Comparison of ENCODE assay signal across 13 cellular contexts in genomic region chr6:35055906-35056305, GRCh38.
DNase-seq lines count a peak whose midpoint lies in the region; ATAC-seq and TF ChIP-seq lines count a peak whose summit lies in the region.
"Had no signal": no experiment of that assay in that cellular context is flagged by ENCODE, and none has a peak within 500 bp of the region (broad histone marks: within the 10 kb centered on the region; RNA-seq: fewer than 3 reads in every experiment).

No MANE protein-coding gene starts in this region.

- intact Hi-C loops in esophagus muscularis mucosa (cut with DNase I) = no loop called here
- intact Hi-C loops in transverse colon (cut with DNase I; ENCODE audit: low total_unique reads) = no loop called here

- H3K27me3 ChIP-seq in esophagus muscularis mucosa = no peaks in the 10 kb centered on the region
- H3K27me3 ChIP-seq in osteoblast (ENCODE audit: insufficient read depth, low read length) = no peaks in the 10 kb centered on the region
- no peaks in the 10 kb centered on the region for H3K27me3 ChIP-seq in transverse colon
- H3K27me3 ChIP-seq in brain microvascular endothelial cell (replicated peaks) = no peaks in the 10 kb centered on the region
- H3K27me3 ChIP-seq: BLaER1 treated with 17β-estradiol and CSF1 and Interleukin-3, amounts not matched to agents 10 nM and 100 nM had no signal

- no peaks in the 10 kb centered on the region for H4K20me1 ChIP-seq in osteoblast (ENCODE audit: insufficient read depth, low read length)

- no peak overlapping the region for H3K27ac Mint-ChIP-seq in natural killer cell treated with Interleukin-12 subunit alpha and Interleukin-12 subunit beta and Interleukin-15 and Interleukin-18, amount 100 ng/mL, for 72 hours

- DNase-seq in NCI-H82 (lab: John Stamatoyannopoulos, UW) = peak; percentile 33
- DNase-seq in NCI-H82 treated with DMSO at 0.1 percent for 48 hours (lab: John Stamatoyannopoulos, UW; ENCODE audit: unreplicated experiment) = no peak
- DNase-seq in esophagus muscularis mucosa (ENCODE audit: extremely low spot score) = no peak
- peak; percentile 49 for DNase-seq in osteoblast (ENCODE audit: insufficient read length, low spot score, missing footprints)
- no peak for DNase-seq in transverse colon
- no peak for DNase-seq in brain microvascular endothelial cell
- no peak for DNase-seq in SHP77 (lab: John Stamatoyannopoulos, UW)
- no peak for DNase-seq in natural killer cell treated with Interleukin-12 subunit alpha and Interleukin-12 subunit beta and Interleukin-15 and Interleukin-18, amount 100 ng/mL, for 72 hours (ENCODE audit: low spot score)
- DNase-seq: AML-193; CD4-positive, CD25-positive, alpha-beta regulatory T cell; DMS53 had no signal

- no peaks in the 10 kb centered on the region for H3K36me3 Mint-ChIP-seq in natural killer cell treated with Interleukin-12 subunit alpha and Interleukin-12 subunit beta and Interleukin-15 and Interleukin-18, amount 100 ng/mL, for 72 hours

- no peak overlapping the region for H3K4me3 Mint-ChIP-seq in natural killer cell treated with Interleukin-12 subunit alpha and Interleukin-12 subunit beta and Interleukin-15 and Interleukin-18, amount 100 ng/mL, for 72 hours
- H3K4me3 Mint-ChIP-seq: CD4-positive, CD25-positive, alpha-beta regulatory T cell had no signal

- no peaks in the 10 kb centered on the region for H3K27me3 Mint-ChIP-seq in natural killer cell treated with Interleukin-12 subunit alpha and Interleukin-12 subunit beta and Interleukin-15 and Interleukin-18, amount 100 ng/mL, for 72 hours
- H3K27me3 Mint-ChIP-seq: CD4-positive, CD25-positive, alpha-beta regulatory T cell had no signal

- TF ChIP-seq POLR2A in esophagus muscularis mucosa (IDR thresholded peaks at IDR 0.05; ENCODE audit: low read depth) (no peak), transverse colon (IDR thresholded peaks at IDR 0.05) (no peak)

- H3K4me1 ChIP-seq in esophagus muscularis mucosa (peaks cover 64 to 100% (median 98%) of the 10 kb centered on the region in 4 donors), osteoblast (ENCODE audit: insufficient read depth, low read length) (peaks cover 16% of the 10 kb centered on the region), transverse colon (peaks cover 9 to 37% (median 13%) of the 10 kb centered on the region in 4 donors)

- no peak for ATAC-seq in natural killer cell treated with Interleukin-12 subunit alpha and Interleukin-12 subunit beta and Interleukin-15 and Interleukin-18, amount 100 ng/mL, for 72 hours

- in situ Hi-C loops in transverse colon (cut with MboI; ENCODE audit: low pct_ligation_motif_present in 1 of 4, low pct_unique_long_range_greater_than_20kb in 1 of 4, low sequenced_read_pairs in 3 of 4) = no loop called here
- in situ Hi-C loops in brain microvascular endothelial cell (cut with HindIII; ENCODE audit: low pct_ligation_motif_present, low sequenced_read_pairs) = no loop called here

- H2AFZ ChIP-seq in osteoblast (ENCODE audit: low read length) = no peak overlapping the region

- 95% methylated on average over 4 of the region's 4 CpGs for WGBS in esophagus muscularis mucosa
- 83% methylated on average over 4 of the region's 4 CpGs; no CpG with 5 or more reads in 1 of the 2 donors for WGBS in transverse colon (ENCODE audit: low coverage in 1 of 2), 2 donors

- H3K9me3 Mint-ChIP-seq in natural killer cell treated with Interleukin-12 subunit alpha and Interleukin-12 subunit beta and Interleukin-15 and Interleukin-18, amount 100 ng/mL, for 72 hours = no peaks in the 10 kb centered on the region
- H3K9me3 Mint-ChIP-seq: CD4-positive, CD25-positive, alpha-beta regulatory T cell had no signal

- TF ChIP-seq CTCF in esophagus muscularis mucosa (IDR thresholded peaks at IDR 0.05) = no peak
- TF ChIP-seq CTCF in osteoblast (IDR thresholded peaks at IDR 0.05; ENCODE audit: extremely low read depth, low read depth, low read length) = no peak
- TF ChIP-seq CTCF in transverse colon (IDR thresholded peaks at IDR 0.05) = no peak
- TF ChIP-seq CTCF in brain microvascular endothelial cell (IDR thresholded peaks at IDR 0.05; ENCODE audit: low read depth, low read length, missing control alignments) = no peak

- H3K36me3 ChIP-seq in esophagus muscularis mucosa (peaks cover 10 to 68% (median 54%) of the 10 kb centered on the region in 4 donors), osteoblast (ENCODE audit: insufficient read depth, low read length) (peaks cover 9% of the 10 kb centered on the region), transverse colon (peaks cover 0 to 15% (median 7%) of the 10 kb centered on the region in 4 donors), brain microvascular endothelial cell (replicated peaks) (no peaks in the 10 kb centered on the region)

- no peaks in the 10 kb centered on the region for H3K79me2 ChIP-seq in osteoblast (ENCODE audit: insufficient read depth, low read length)

- no peak overlapping the region for H3K4me2 ChIP-seq in osteoblast (ENCODE audit: insufficient read depth, low read length)
- H3K4me2 ChIP-seq: BLaER1 treated with 17β-estradiol and CSF1 and Interleukin-3, amounts not matched to agents 10 nM and 100 nM had no signal

- H3K4me1 Mint-ChIP-seq in natural killer cell treated with Interleukin-12 subunit alpha and Interleukin-12 subunit beta and Interleukin-15 and Interleukin-18, amount 100 ng/mL, for 72 hours (ENCODE audit: low read depth in 2 of 2) = no peaks in the 10 kb centered on the region
- H3K4me1 Mint-ChIP-seq: CD4-positive, CD25-positive, alpha-beta regulatory T cell had no signal

- TF ChIP-seq EP300 in esophagus muscularis mucosa (IDR thresholded peaks at IDR 0.05) (no peak), transverse colon (IDR thresholded peaks at IDR 0.05; ENCODE audit: low read depth) (no peak)

- H3K4me3 ChIP-seq in esophagus muscularis mucosa (no peak overlapping the region), osteoblast (ENCODE audit: insufficient read depth, low read length) (no peak overlapping the region), transverse colon (no peak overlapping the region), brain microvascular endothelial cell (ENCODE audit: low read depth, low read length) (no peak overlapping the region)
- H3K4me3 ChIP-seq: BLaER1 treated with 17β-estradiol and CSF1 and Interleukin-3, amounts not matched to agents 10 nM and 100 nM had no signal

- H3K9me3 ChIP-seq in esophagus muscularis mucosa (no peaks in the 10 kb centered on the region), osteoblast (ENCODE audit: low read depth, low read length) (no peaks in the 10 kb centered on the region), transverse colon (no peaks in the 10 kb centered on the region)
- H3K9me3 ChIP-seq: BLaER1 treated with 17β-estradiol and CSF1 and Interleukin-3, amounts not matched to agents 10 nM and 100 nM had no signal

- peak overlapping the region; percentile 85 to 92 (median 92) for H3K27ac ChIP-seq in esophagus muscularis mucosa (replicated peaks in 1 of 4)
- H3K27ac ChIP-seq in osteoblast (ENCODE audit: low read depth, low read length) = no peak overlapping the region
- peak overlapping the region in 3 of 4 donors; percentile 5 to 26 (median 12) for H3K27ac ChIP-seq in transverse colon
- no peak overlapping the region for H3K27ac ChIP-seq in brain microvascular endothelial cell
- H3K27ac ChIP-seq: 22Rv1 had no signal

Comparison
In these comparisons a context has a peak if more than half of its experiments do, and no peak if none do; other contexts are left out.
1. DNase-seq: peak in NCI-H82 (single experiment) and osteoblast (single experiment); none in NCI-H82 treated with DMSO at 0.1 percent for 48 hours (single experiment), esophagus muscularis mucosa (single experiment), transverse colon (single experiment), brain microvascular endothelial cell (single experiment), SHP77 (0 of 2) and natural killer cell treated with Interleukin-12 subunit alpha and Interleukin-12 subunit beta and Interleukin-15 and Interleukin-18, amount 100 ng/mL, for 72 hours (single experiment).
2. H3K27ac ChIP-seq: peak in esophagus muscularis mucosa (4 of 4) and transverse colon (3 of 4); none in osteoblast (single experiment) and brain microvascular endothelial cell (single experiment).